In the genomic region with DNA sequence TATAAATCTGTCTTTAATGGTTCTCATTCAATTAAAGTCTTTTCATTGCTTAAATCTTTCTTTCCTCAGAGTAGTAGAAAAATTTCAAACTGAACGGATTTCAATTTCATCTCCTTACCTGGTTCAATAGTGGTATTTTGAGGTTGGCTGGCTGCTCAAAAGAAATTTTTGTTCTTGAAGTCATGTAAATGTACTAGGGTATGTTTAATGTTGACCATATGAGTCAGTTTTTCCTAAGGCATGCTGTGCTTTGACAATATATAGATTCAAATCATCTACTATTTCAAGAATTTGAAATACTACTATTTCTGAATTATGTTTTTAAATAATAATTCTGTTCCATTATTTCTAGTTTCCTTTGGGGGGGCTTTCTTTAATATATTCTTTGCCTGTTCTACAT, we compare ENCODE assay signal across 27 cellular contexts.
"Had no signal": no experiment of that assay in that cellular context is flagged by ENCODE, and none has a peak within 500 bp of the region (broad histone marks: within the 10 kb centered on the region; RNA-seq: fewer than 3 reads in every experiment).

No MANE protein-coding gene starts in this region.

- H3K4me3 ChIP-seq: SJCRH30, SK-N-MC had no signal

- H3K4me1 Mint-ChIP-seq: activated CD4-positive, alpha-beta memory T cell treated with anti-CD3 and anti-CD28 coated beads, Interleukin-2, amount 10 ng/mL, durations not matched to agents 7 days and 5 days; activated CD8-positive, alpha-beta memory T cell treated with anti-CD3 and anti-CD28 coated beads, Interleukin-2, amount 10 ng/mL, durations not matched to agents 7 days and 5 days; activated naive CD4-positive, alpha-beta T cell treated with anti-CD3 and anti-CD28 coated beads, Interleukin-2, amount 10 ng/mL, durations not matched to agents 7 days and 5 days; activated naive CD8-positive, alpha-beta T cell treated with anti-CD3 and anti-CD28 coated beads, Interleukin-2, amount 50 U/mL, for 24 hours had no signal

- H3K9me3 Mint-ChIP-seq: activated CD4-positive, alpha-beta memory T cell treated with anti-CD3 and anti-CD28 coated beads, Interleukin-2, amount 10 ng/mL, durations not matched to agents 7 days and 5 days; activated naive CD4-positive, alpha-beta T cell treated with anti-CD3 and anti-CD28 coated beads, Interleukin-2, amount 10 ng/mL, durations not matched to agents 7 days and 5 days; activated naive CD8-positive, alpha-beta T cell treated with anti-CD3 and anti-CD28 coated beads, Interleukin-2, amount 50 U/mL, for 24 hours had no signal

- H3K36me3 Mint-ChIP-seq: activated CD8-positive, alpha-beta memory T cell treated with anti-CD3 and anti-CD28 coated beads, Interleukin-2, amount 10 ng/mL, durations not matched to agents 7 days and 5 days; activated naive CD4-positive, alpha-beta T cell treated with anti-CD3 and anti-CD28 coated beads, Interleukin-2, amount 10 ng/mL, durations not matched to agents 7 days and 5 days; activated naive CD8-positive, alpha-beta T cell had no signal

- H3K27me3 Mint-ChIP-seq: activated CD4-positive, alpha-beta memory T cell treated with anti-CD3 and anti-CD28 coated beads, Interleukin-2, amount 10 ng/mL, durations not matched to agents 7 days and 5 days; activated CD8-positive, alpha-beta memory T cell treated with anti-CD3 and anti-CD28 coated beads, Interleukin-2, amount 10 ng/mL, durations not matched to agents 7 days and 5 days; activated naive CD4-positive, alpha-beta T cell treated with anti-CD3 and anti-CD28 coated beads, Interleukin-2, amount 10 ng/mL, durations not matched to agents 7 days and 5 days; activated naive CD8-positive, alpha-beta T cell; activated naive CD8-positive, alpha-beta T cell treated with anti-CD3 and anti-CD28 coated beads, Interleukin-2, amount 50 U/mL, for 24 hours had no signal

- H3K27ac Mint-ChIP-seq: activated CD4-positive, alpha-beta memory T cell treated with anti-CD3 and anti-CD28 coated beads, Interleukin-2, amount 10 ng/mL, durations not matched to agents 7 days and 5 days; activated CD8-positive, alpha-beta memory T cell treated with anti-CD3 and anti-CD28 coated beads, Interleukin-2, amount 10 ng/mL, durations not matched to agents 7 days and 5 days; activated naive CD4-positive, alpha-beta T cell treated with anti-CD3 and anti-CD28 coated beads, Interleukin-2, amount 10 ng/mL, durations not matched to agents 7 days and 5 days; activated naive CD8-positive, alpha-beta T cell; activated naive CD8-positive, alpha-beta T cell treated with anti-CD3 and anti-CD28 coated beads, Interleukin-2, amount 50 U/mL, for 24 hours had no signal

- H3K27ac ChIP-seq: brain microvascular endothelial cell, SJCRH30, SK-N-MC, WERI-Rb-1 had no signal

- H3K4me3 Mint-ChIP-seq: activated CD4-positive, alpha-beta memory T cell treated with anti-CD3 and anti-CD28 coated beads, Interleukin-2, amount 10 ng/mL, durations not matched to agents 7 days and 5 days; activated CD8-positive, alpha-beta memory T cell treated with anti-CD3 and anti-CD28 coated beads, Interleukin-2, amount 10 ng/mL, durations not matched to agents 7 days and 5 days; activated naive CD4-positive, alpha-beta T cell treated with anti-CD3 and anti-CD28 coated beads, Interleukin-2, amount 10 ng/mL, durations not matched to agents 7 days and 5 days; activated naive CD8-positive, alpha-beta T cell; activated naive CD8-positive, alpha-beta T cell treated with anti-CD3 and anti-CD28 coated beads, Interleukin-2, amount 50 U/mL, for 24 hours had no signal

- DNase-seq: activated CD4-positive, alpha-beta memory T cell treated with anti-CD3 and anti-CD28 coated beads, Interleukin-2, amount 10 ng/mL, durations not matched to agents 7 days and 5 days; activated CD4-positive, alpha-beta T cell treated with anti-CD3 and anti-CD28 coated beads for 1 hour; activated CD4-positive, alpha-beta T cell treated with anti-CD3 and anti-CD28 coated beads for 48 hours; activated CD4-positive, CD25-positive, alpha-beta regulatory T cell; activated CD8-positive, alpha-beta memory T cell treated with anti-CD3 and anti-CD28 coated beads for 24 hours; activated CD8-positive, alpha-beta memory T cell treated with anti-CD3 and anti-CD28 coated beads, Interleukin-2, amount 10 ng/mL, durations not matched to agents 7 days and 5 days; activated CD8-positive, alpha-beta memory T cell treated with anti-CD3 and anti-CD28 coated beads, Interleukin-2, amount 50 U/mL, for 48 hours; activated effector memory CD4-positive, alpha-beta T cell treated with Interleukin-2 at 50 U/mL for 16 hours; activated naive CD4-positive, alpha-beta T cell treated with anti-CD3 and anti-CD28 coated beads, Interleukin-2, amount 10 ng/mL, durations not matched to agents 7 days and 5 days; activated naive CD8-positive, alpha-beta T cell treated with anti-CD3 and anti-CD28 coated beads, Interleukin-2, amount 50 U/mL, for 24 hours; activated T-cell treated with anti-CD3 and anti-CD28 coated beads, Interleukin-2, amount 50 U/mL, for 48 hours; anterior cingulate cortex; brain microvascular endothelial cell; Karpas-422; KBM-7; NCI-H1105; NCI-H1417 treated with DMSO at 0.1 percent for 48 hours; NCI-H1930; NCI-H2081 treated with DMSO at 0.1 percent for 48 hours; NCI-H345; NCI-H524 treated with DMSO at 0.1 percent for 48 hours; SHP77; SJCRH30; T1000; WERI-Rb-1 had no signal
